ENCODE assay signal across 7 cellular contexts in genomic region chr19:47020992-47021496, GRCh38. TPM values are rescaled to one million over a fixed set of nuclear protein-coding genes. Genes with fewer than 3 reads are reported as not detected.
DNase-seq lines count a peak whose midpoint lies in the region; ATAC-seq and TF ChIP-seq lines count a peak whose summit lies in the region.

No MANE protein-coding gene starts in this region.

- H3K4me3 ChIP-seq in GM23338 (peak overlapping the region; percentile 62), left ventricle myocardium inferior (peak overlapping the region; percentile 60), smooth muscle cell (peak overlapping the region; percentile 44), WERI-Rb-1 (ENCODE audit: low read depth, low read length) (no peak overlapping the region)

- no peak overlapping the region for H3K27ac ChIP-seq in GM23338 (ENCODE audit: low read depth)
- H3K27ac ChIP-seq in left ventricle myocardium inferior (replicated peaks), result no peak overlapping the region
- H3K27ac ChIP-seq in smooth muscle cell (ENCODE audit: low read depth), result no peak overlapping the region
- no peak overlapping the region for H3K27ac ChIP-seq in WERI-Rb-1

- H3K9me3 ChIP-seq in left ventricle myocardium inferior (replicated peaks) (no peaks in the 10 kb centered on the region), smooth muscle cell (replicated peaks; ENCODE audit: low read depth) (no peaks in the 10 kb centered on the region), WERI-Rb-1 (ENCODE audit: severe bottlenecking) (no peaks in the 10 kb centered on the region)

- no peaks in the 10 kb centered on the region for H3K9me2 ChIP-seq in GM23338 (ENCODE audit: insufficient read depth)

- H3K4me1 Mint-ChIP-seq in GM23338, result peaks cover 10% of the 10 kb centered on the region
- peaks cover 11% of the 10 kb centered on the region for H3K4me1 Mint-ChIP-seq in activated CD8-positive, alpha-beta memory T cell treated with anti-CD3 and anti-CD28 coated beads, Interleukin-2, amount 10 ng/mL, durations not matched to agents 7 days and 5 days

- intact Hi-C loops in left ventricle myocardium inferior (cut with micrococcal nuclease), result no loop called here

- H3K27me3 ChIP-seq in GM23338 (ENCODE audit: insufficient read depth), result peaks cover 70% of the 10 kb centered on the region
- peaks cover 73% of the 10 kb centered on the region for H3K27me3 ChIP-seq in left ventricle myocardium inferior (ENCODE audit: low read depth)
- H3K27me3 ChIP-seq in smooth muscle cell (ENCODE audit: low read depth), result peaks cover 62% of the 10 kb centered on the region
- H3K27me3 ChIP-seq in WERI-Rb-1 (ENCODE audit: insufficient read depth, low read depth, severe bottlenecking), result peaks cover 16% of the 10 kb centered on the region

- H3K4me3 Mint-ChIP-seq in GM23338, result peak overlapping the region; percentile 68
- no peak overlapping the region for H3K4me3 Mint-ChIP-seq in activated CD8-positive, alpha-beta memory T cell treated with anti-CD3 and anti-CD28 coated beads, Interleukin-2, amount 10 ng/mL, durations not matched to agents 7 days and 5 days

- no peaks in the 10 kb centered on the region for H3K36me3 ChIP-seq in GM23338 (ENCODE audit: insufficient read depth)
- H3K36me3 ChIP-seq in left ventricle myocardium inferior, result no peaks in the 10 kb centered on the region
- H3K36me3 ChIP-seq in smooth muscle cell (ENCODE audit: low read depth), result no peaks in the 10 kb centered on the region
- H3K36me3 ChIP-seq in WERI-Rb-1, result no peaks in the 10 kb centered on the region

- H3K27ac Mint-ChIP-seq in GM23338, result no peak overlapping the region
- no peak overlapping the region for H3K27ac Mint-ChIP-seq in activated CD8-positive, alpha-beta memory T cell treated with anti-CD3 and anti-CD28 coated beads, Interleukin-2, amount 10 ng/mL, durations not matched to agents 7 days and 5 days

- DNase-seq in GM23338 (ENCODE audit: low spot score), result peak; percentile 69
- DNase-seq in left ventricle myocardium inferior, result no peak
- DNase-seq in smooth muscle cell (lab: John Stamatoyannopoulos, UW; ENCODE audit: unreplicated experiment), result no peak
- no peak for DNase-seq in occipital lobe (lab: John Stamatoyannopoulos, UW)
- DNase-seq in activated CD8-positive, alpha-beta memory T cell treated with anti-CD3 and anti-CD28 coated beads, Interleukin-2, amount 10 ng/mL, durations not matched to agents 7 days and 5 days, result no peak
- DNase-seq in WERI-Rb-1, result no peak

- H4K20me1 ChIP-seq in GM23338 (replicated peaks; ENCODE audit: insufficient read depth) (no peaks in the 10 kb centered on the region; the same call in 1 of the 2 replicates), smooth muscle cell (ENCODE audit: low read depth) (no peaks in the 10 kb centered on the region)

- H3K4me1 ChIP-seq in GM23338 (ENCODE audit: insufficient read depth), result peaks cover 14% of the 10 kb centered on the region; the same call in 1 of the 2 replicates
- peaks cover 35% of the 10 kb centered on the region for H3K4me1 ChIP-seq in left ventricle myocardium inferior
- peaks cover 18% of the 10 kb centered on the region for H3K4me1 ChIP-seq in smooth muscle cell (ENCODE audit: low read depth)

- no peak for TF ChIP-seq CTCF in GM23338 (conservative IDR thresholded peaks at IDR 0.05; ENCODE audit: low read depth in 2 of 2)
- TF ChIP-seq CTCF in left ventricle myocardium inferior (IDR thresholded peaks at IDR 0.05; ENCODE audit: borderline replicate concordance), result no peak
- TF ChIP-seq CTCF in smooth muscle cell (IDR thresholded peaks at IDR 0.05; ENCODE audit: borderline replicate concordance, insufficient read depth, poor library complexity, severe bottlenecking), result no peak
- no peak for TF ChIP-seq CTCF in WERI-Rb-1 (IDR thresholded peaks at IDR 0.05; ENCODE audit: low read depth, low read length)

- H2AFZ ChIP-seq in GM23338, result peak overlapping the region; percentile 76; the same call in 1 of the 2 replicates
- no peak overlapping the region for H2AFZ ChIP-seq in smooth muscle cell (ENCODE audit: low read depth)

- H3K27me3 Mint-ChIP-seq in GM23338 (ENCODE audit: insufficient read depth, low read depth, poor library complexity), result peaks cover 56% of the 10 kb centered on the region
- H3K27me3 Mint-ChIP-seq in activated CD8-positive, alpha-beta memory T cell treated with anti-CD3 and anti-CD28 coated beads, Interleukin-2, amount 10 ng/mL, durations not matched to agents 7 days and 5 days, result peaks cover 54% of the 10 kb centered on the region

- no peaks in the 10 kb centered on the region; the same call in 2 of the 3 replicates for H3K9me3 Mint-ChIP-seq in GM23338
- H3K9me3 Mint-ChIP-seq in activated CD8-positive, alpha-beta memory T cell treated with anti-CD3 and anti-CD28 coated beads, Interleukin-2, amount 10 ng/mL, durations not matched to agents 7 days and 5 days (ENCODE audit: low read depth), result no peaks in the 10 kb centered on the region

- ATAC-seq in GM23338 (peak; percentile 19), SK-N-SH treated with all-trans-retinoic acid at 6 μM for 48 hours (peak; percentile 9)
- ATAC-seq in activated CD8-positive, alpha-beta memory T cell treated with anti-CD3 and anti-CD28 coated beads, Interleukin-2, amount 10 ng/mL, durations not matched to agents 7 days and 5 days, result no peak

- CTCF ChIA-PET in activated CD8-positive, alpha-beta memory T cell treated with anti-CD3 and anti-CD28 coated beads, Interleukin-2, amount 10 ng/mL, durations not matched to agents 7 days and 5 days (lab: Charles Lee), result interaction anchor here (0.8 to 6.2 kb wide), 3 partner anchors 9 to 223 kb away, joined by 3 to 36 read pairs (median 6); no protein-coding TSS in a partner anchor

- WGBS in smooth muscle cell (ENCODE audit: low lambda C conversion rate), result 2% methylated on average over 36 of the region's 37 CpGs

- no peaks in the 10 kb centered on the region; the same call in 2 of the 3 replicates for H3K36me3 Mint-ChIP-seq in GM23338 (ENCODE audit: low read depth)
- H3K36me3 Mint-ChIP-seq in activated CD8-positive, alpha-beta memory T cell treated with anti-CD3 and anti-CD28 coated beads, Interleukin-2, amount 10 ng/mL, durations not matched to agents 7 days and 5 days, result no peaks in the 10 kb centered on the region

- H3F3A ChIP-seq in GM23338 (replicated peaks; ENCODE audit: low read depth) (peaks cover 11% of the 10 kb centered on the region; the same call in 1 of the 2 replicates), smooth muscle cell (ENCODE audit: low read depth) (no peaks in the 10 kb centered on the region)

- no peak overlapping the region for H3K9ac ChIP-seq in smooth muscle cell (ENCODE audit: low read depth)

- H3K4me2 ChIP-seq in GM23338, result peak overlapping the region; percentile 86
- peak overlapping the region; percentile 87 for H3K4me2 ChIP-seq in smooth muscle cell

- H3K79me2 ChIP-seq in GM23338 (replicated peaks; ENCODE audit: insufficient read depth) (no peaks in the 10 kb centered on the region), smooth muscle cell (ENCODE audit: low read depth) (no peaks in the 10 kb centered on the region)

TF ChIP-seq in GM23338, 12 proteins besides CTCF, POLR2A, EP300 and RAD21:
- TF ChIP-seq ZNF331 (CRISPR knock-in tag; IDR thresholded peaks at IDR 0.05; ENCODE audit: low read depth) (no peak), EZH2 (IDR thresholded peaks at IDR 0.05; ENCODE audit: low read depth, unreplicated experiment) (peak; percentile 39)
TF ChIP-seq in GM23338: peak in this region for 1.

TF ChIP-seq in SK-N-SH treated with all-trans-retinoic acid at 6 μM for 48 hours, 23 proteins besides CTCF, POLR2A, EP300 and RAD21 (continues in another document):
- TF ChIP-seq PPARA (CRISPR knock-in tag; IDR thresholded peaks at IDR 0.05; ENCODE audit: borderline replicate concordance) (no peak), ZNF8 (CRISPR knock-in tag; IDR thresholded peaks at IDR 0.05) (no peak), TCF4 (CRISPR knock-in tag; IDR thresholded peaks at IDR 0.05; ENCODE audit: borderline replicate concordance) (no peak), RARB (CRISPR knock-in tag; IDR thresholded peaks at IDR 0.05) (no peak), OSR1 (CRISPR knock-in tag; IDR thresholded peaks at IDR 0.05) (no peak), ZNF70 (CRISPR knock-in tag; IDR thresholded peaks at IDR 0.05) (no peak), ISL1 (CRISPR knock-in tag; IDR thresholded peaks at IDR 0.05) (no peak), BACH2 (CRISPR knock-in tag; IDR thresholded peaks at IDR 0.05; ENCODE audit: borderline replicate concordance) (no peak)

RNA-seq across cellular contexts. Expression of gene NPAS1, which starts 1.4 kb away (rescaled TPM):
- 5.0 and 5.6 TPM in 2 replicates for total RNA-seq in GM23338 (2014; rRNA removed; shearing (Covaris generic))
- 9.7 and 9.8 TPM in 2 replicates for polyA plus RNA-seq in GM23338 (2016; fragmentation: Nextera tagmentation; extraction: Ambion mirVana)
- total RNA-seq in left ventricle myocardium inferior, result not detected
- total RNA-seq in smooth muscle cell, result 0.49 and 0.76 TPM in 2 replicates
- polyA plus RNA-seq in smooth muscle cell, result 3.7 and 4.7 TPM in 2 replicates
- 5.8 TPM for total RNA-seq in occipital lobe
- under 1 TPM; 0.41 to 0.68 TPM for total RNA-seq in activated CD8-positive, alpha-beta memory T cell treated with anti-CD3 and anti-CD28 coated beads, Interleukin-2, amount 10 ng/mL, durations not matched to agents 7 days and 5 days

RNA-seq across cellular contexts. Expression of gene TMEM160, which starts 27.4 kb away (rescaled TPM):
- 53.0 and 60.4 TPM in 2 replicates for total RNA-seq in GM23338 (2014; rRNA removed; shearing (Covaris generic))
- polyA plus RNA-seq in GM23338 (2016; fragmentation: Nextera tagmentation; extraction: Ambion mirVana) (251 and 255 TPM in 2 replicates), smooth muscle cell (92.2 and 94.4 TPM in 2 replicates)
- total RNA-seq in left ventricle myocardium inferior (27.1 TPM), smooth muscle cell (21.5 and 61.5 TPM in 2 replicates), occipital lobe (20.9 TPM)
- 10 to 100 TPM; 77.5 to 87.8 TPM for total RNA-seq in activated CD8-positive, alpha-beta memory T cell treated with anti-CD3 and anti-CD28 coated beads, Interleukin-2, amount 10 ng/mL, durations not matched to agents 7 days and 5 days
